Comparison of ENCODE assay signal across 25 cellular contexts in the genomic region with DNA sequence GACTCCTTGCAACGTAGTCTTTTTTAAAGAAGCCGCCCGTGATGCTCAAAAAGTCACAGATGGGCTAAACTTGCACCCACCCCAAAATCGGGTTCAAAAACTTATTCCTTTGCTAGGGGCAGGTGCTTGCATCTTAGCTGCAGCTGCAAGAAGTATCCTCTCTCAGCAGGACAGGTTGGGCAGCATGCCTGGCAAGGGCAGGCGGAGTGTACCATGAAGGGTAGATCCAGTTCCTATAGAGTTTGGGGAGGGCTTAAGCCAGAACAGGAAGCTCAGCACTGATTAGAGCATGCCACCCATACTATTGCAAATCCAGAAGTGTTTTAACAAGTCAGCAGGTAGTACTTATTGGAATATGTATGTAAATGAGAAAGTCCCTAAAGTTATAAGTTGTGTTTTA.
"Had no signal": no experiment of that assay in that cellular context is flagged by ENCODE, and none has a peak within 500 bp of the region (broad histone marks: within the 10 kb centered on the region; RNA-seq: fewer than 3 reads in every experiment).

No MANE protein-coding gene starts in this region.

- H3K4me1 ChIP-seq: gastroesophageal sphincter, psoas muscle had no signal

- H3K9me3 ChIP-seq: gastroesophageal sphincter, pancreas, psoas muscle, upper lobe of left lung had no signal

- H3K27ac ChIP-seq: gastroesophageal sphincter, hepatocyte, pancreas, psoas muscle, upper lobe of left lung had no signal

- ATAC-seq: activated naive CD4-positive, alpha-beta T cell treated with anti-CD3 and anti-CD28 coated beads, Interleukin-2, amount 50 U/mL, for 72 hours; activated T-cell treated with anti-CD3 and anti-CD28 coated beads, Interleukin-2, amount 50 U/mL, for 72 hours; gastroesophageal sphincter; left ventricle myocardium superior; naive thymus-derived CD4-positive, alpha-beta T cell; pancreas; psoas muscle; stimulated activated memory B cell treated with anti-CD40 and anti-IgM and Interleukin-4, amounts not matched to agents 10 μg/mL and 1 μg/mL and 100 μg/mL, for 72 hours; stimulated activated naive CD8-positive, alpha-beta T cell treated with anti-CD3 and anti-CD28 coated beads, Interleukin-15, amount 100 ng/mL, for 72 hours had no signal

- H3K4me3 ChIP-seq: gastroesophageal sphincter, hepatocyte, pancreas, psoas muscle, smooth muscle cell, upper lobe of left lung had no signal

- DNase-seq: activated CD4-positive, alpha-beta memory T cell treated with anti-CD3 and anti-CD28 coated beads, Interleukin-2, amount 10 ng/mL, durations not matched to agents 7 days and 5 days; activated CD4-positive, alpha-beta T cell treated with anti-CD3 and anti-CD28 coated beads for 1 hour; activated CD4-positive, alpha-beta T cell treated with anti-CD3 and anti-CD28 coated beads, Interleukin-2, amount 10 ng/mL, durations not matched to agents 7 days and 5 days; activated naive CD4-positive, alpha-beta T cell; activated T-cell treated with anti-CD3 and anti-CD28 coated beads, Interleukin-2, amount 50 U/mL, for 72 hours; anterior cingulate cortex; effector CD8-positive, alpha-beta T cell; erythroblast; islet precursor cell; left ventricle myocardium superior; naive thymus-derived CD4-positive, alpha-beta T cell; pancreas; psoas muscle; stimulated activated CD4-positive, alpha-beta T cell treated with anti-CD3 and anti-CD28 coated beads, Interleukin-1b, Interleukin-23, amount 100 ng/mL, for 48 hours; stimulated activated CD4-positive, alpha-beta T cell treated with anti-CD3 and anti-CD28 coated beads, Interleukin-4, amount 100 ng/mL, for 4 hours; stimulated activated CD8-positive, alpha-beta memory T cell treated with anti-CD3 and anti-CD28 coated beads, Interleukin-4, amount 100 ng/mL, for 48 hours; stimulated activated naive CD8-positive, alpha-beta T cell treated with anti-CD3 and anti-CD28 coated beads, Interleukin-15, amount 100 ng/mL, for 72 hours; substantia nigra; T-helper 9 cell; upper lobe of left lung had no signal

- H3K27me3 ChIP-seq: gastroesophageal sphincter, hepatocyte, pancreas, upper lobe of left lung had no signal
